1 cellular context compared by ENCODE assay signal in genomic region chr22:20811971-20812660, GRCh38.
TF ChIP-seq lines count a peak whose summit lies in the region.

No MANE protein-coding gene starts in this region.

TF ChIP-seq in K562, 482 proteins besides CTCF, POLR2A, EP300 and RAD21 (continued from another document):
- no peak for TF ChIP-seq ZNF609 (CRISPR knock-in tag; IDR thresholded peaks at IDR 0.05; ENCODE audit: borderline replicate concordance)
- TF ChIP-seq RAD51 (IDR thresholded peaks at IDR 0.05; ENCODE audit: borderline replicate concordance, low read depth), result no peak
- no peak for TF ChIP-seq CBX1 (IDR thresholded peaks at IDR 0.05; ENCODE audit: low read depth)
- no peak for TF ChIP-seq SRSF9 (IDR thresholded peaks at IDR 0.05; ENCODE audit: borderline replicate concordance, low read depth, low read length)
- TF ChIP-seq ZNF146 (CRISPR knock-in tag; IDR thresholded peaks at IDR 0.05; ENCODE audit: unreplicated experiment), result no peak
- no peak for TF ChIP-seq SETDB1 (IDR thresholded peaks at IDR 0.05; ENCODE audit: low read length)
- no peak for TF ChIP-seq SFPQ (IDR thresholded peaks at IDR 0.05; ENCODE audit: low read depth, low read length)
- TF ChIP-seq ZKSCAN3 (CRISPR knock-in tag; IDR thresholded peaks at IDR 0.05), result no peak
- no peak for TF ChIP-seq SRF (CRISPR knock-in tag; IDR thresholded peaks at IDR 0.05)
- peak; percentile 88; the same call in 1 of the 2 replicates for TF ChIP-seq PHB (CRISPR knock-in tag; IDR thresholded peaks at IDR 0.05)
- peak; percentile 79 for TF ChIP-seq ATF7 (IDR thresholded peaks at IDR 0.05)
